In the genomic region with DNA sequence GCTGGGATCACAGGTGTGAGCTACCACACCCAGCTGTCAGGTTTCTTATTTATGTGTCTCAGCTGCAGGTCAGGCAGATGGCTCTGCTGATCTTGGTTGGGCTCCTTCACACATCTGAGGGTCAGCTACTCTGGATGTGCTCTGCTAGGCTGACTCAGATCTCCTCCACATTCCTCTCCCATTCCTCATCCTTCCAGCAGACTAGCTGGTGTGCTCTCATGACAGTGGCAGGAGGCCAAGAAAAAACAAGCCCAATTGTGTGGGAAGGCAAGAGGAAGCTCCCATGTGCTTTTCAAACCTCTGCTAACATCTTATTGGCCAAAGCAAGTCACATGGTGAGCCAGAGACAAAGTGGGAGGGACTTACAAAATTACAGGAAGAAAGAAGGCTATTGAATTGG, we compare ENCODE assay signal across 9 cellular contexts. TPM values are rescaled to one million over a fixed set of nuclear protein-coding genes. Genes with fewer than 3 reads are reported as not detected.
DNase-seq lines count a peak whose midpoint lies in the region; ATAC-seq, FAIRE-seq and TF ChIP-seq lines count a peak whose summit lies in the region.
"Had no signal": no experiment of that assay in that cellular context is flagged by ENCODE, and none has a peak within 500 bp of the region (broad histone marks: within the 10 kb centered on the region; RNA-seq: fewer than 3 reads in every experiment).

No MANE protein-coding gene starts in this region.

- peak overlapping the region; percentile 87 for H2AFZ ChIP-seq in keratinocyte (ENCODE audit: control insufficient read depth, low read length)

- peak; percentile 91 for FAIRE-seq in keratinocyte (lab: Jason Lieb, UNC)

- no peak overlapping the region for H3K4me3 ChIP-seq in BE2C (ENCODE audit: low read depth, low read length)
- H3K4me3 ChIP-seq in keratinocyte (ENCODE audit: control insufficient read depth in 2 of 3, extremely low read depth in 1 of 3, insufficient read depth in 2 of 3, low read depth in 1 of 3, low read length in 3 of 3) = no peak overlapping the region

- peak overlapping the region; percentile 47 for H3K27ac ChIP-seq in keratinocyte (ENCODE audit: control insufficient read depth, insufficient read depth, low read length)

- dilution Hi-C loops in keratinocyte (cut with MboI; ENCODE audit: extremely low pct_ligation_motif_present, low sequenced_read_pairs) = no loop called here

- H3K4me2 ChIP-seq in keratinocyte (ENCODE audit: control insufficient read depth, extremely low read depth, insufficient read depth, low read depth, low read length) = no peak overlapping the region

- no peaks in the 10 kb centered on the region for H3K27me3 Mint-ChIP-seq in WTC11 (ENCODE audit: low read depth)

- H3K9ac ChIP-seq in keratinocyte (ENCODE audit: control insufficient read depth, extremely low read depth, insufficient read depth, low read length) = no peak overlapping the region

- no peaks in the 10 kb centered on the region for H3K9me3 ChIP-seq in BE2C
- peaks cover 3% of the 10 kb centered on the region for H3K9me3 ChIP-seq in keratinocyte (ENCODE audit: control insufficient read depth, low read depth, low read length)

- H3K4me1 Mint-ChIP-seq in WTC11 = peaks cover 16% of the 10 kb centered on the region

- H4K20me1 ChIP-seq in keratinocyte (ENCODE audit: control insufficient read depth, extremely low read depth, insufficient read depth, low read length) = no peaks in the 10 kb centered on the region

- H3K36me3 ChIP-seq in BE2C = no peaks in the 10 kb centered on the region
- H3K36me3 ChIP-seq in keratinocyte (ENCODE audit: control insufficient read depth in 2 of 2, extremely low read depth in 1 of 2, insufficient read depth in 2 of 2, low read length in 2 of 2) = no peaks in the 10 kb centered on the region

- H3K9me3 Mint-ChIP-seq in WTC11 = peaks cover 6% of the 10 kb centered on the region
- H3K9me3 Mint-ChIP-seq: activated T-helper 1 cell treated with anti-CD3 and anti-CD28 coated beads, Interleukin-12 subunit alpha, Interleukin-12 subunit beta, Interleukin-2, Interleukin-4 antibody, amounts not matched to agents 30 ng/mL and 10 ng/mL and 1 ng/mL, durations not matched to agents 14 hours and 24 hours and 36 hours had no signal

- H3K79me2 ChIP-seq in keratinocyte (ENCODE audit: control insufficient read depth, insufficient read depth, low read length) = no peaks in the 10 kb centered on the region

- H3K27ac Mint-ChIP-seq in WTC11 = peak overlapping the region; percentile 55; the same call in 1 of the 2 replicates
- H3K27ac Mint-ChIP-seq: activated T-helper 1 cell treated with anti-CD3 and anti-CD28 coated beads, Interleukin-12 subunit alpha, Interleukin-12 subunit beta, Interleukin-2, Interleukin-4 antibody, amounts not matched to agents 30 ng/mL and 10 ng/mL and 1 ng/mL, durations not matched to agents 14 hours and 24 hours and 36 hours had no signal

- H3K4me1 ChIP-seq in BE2C (no peaks in the 10 kb centered on the region), keratinocyte (ENCODE audit: control insufficient read depth, extremely low read depth, insufficient read depth, low read length) (peaks cover 4% of the 10 kb centered on the region)

- no peak overlapping the region for H3K4me3 Mint-ChIP-seq in WTC11
- H3K4me3 Mint-ChIP-seq: activated T-helper 1 cell treated with anti-CD3 and anti-CD28 coated beads, Interleukin-12 subunit alpha, Interleukin-12 subunit beta, Interleukin-2, Interleukin-4 antibody, amounts not matched to agents 30 ng/mL and 10 ng/mL and 1 ng/mL, durations not matched to agents 14 hours and 24 hours and 36 hours had no signal

- TF ChIP-seq CTCF in BE2C (IDR thresholded peaks at IDR 0.05; ENCODE audit: low read depth, low read length) (no peak), WTC11 (IDR thresholded peaks at IDR 0.05) (no peak), keratinocyte (optimal IDR thresholded peaks at IDR 0.05 in 1 of 3, IDR thresholded peaks at IDR 0.05 in 1 of 3, conservative IDR thresholded peaks at IDR 0.05 in 1 of 3; ENCODE audit: extremely low read depth in 1 of 3, insufficient read depth in 2 of 3, low read length in 3 of 3) (no peak)

- ATAC-seq in WTC11 (no peak), GM19324 (IDR thresholded peaks at IDR 0.05; ENCODE audit: low FRiP score, unreplicated experiment) (no peak)

- peak; percentile 44 for DNase-seq in BE2C
- DNase-seq in HS-5 (ENCODE audit: low read depth) = peak; percentile 88
- no peak for DNase-seq in WTC11 (ENCODE audit: low spot score)
- peak; percentile 95 for DNase-seq in keratinocyte (ENCODE audit: low read depth, low spot score)
- no peak for DNase-seq in cortex of kidney (lab: John Stamatoyannopoulos, UW)
- no peak for DNase-seq in epidermal melanocyte (ENCODE audit: insufficient read length, low spot score)
- no peak for DNase-seq in AML-193 (lab: John Stamatoyannopoulos, UW)

- CTCF ChIA-PET in WTC11 (lab: Charles Lee) = interaction anchor here (0.6 to 1.1 kb wide), 3 partner anchors 14 to 255 kb away, joined by 3 read pairs; no protein-coding TSS in a partner anchor

- no peaks in the 10 kb centered on the region for H3K27me3 ChIP-seq in BE2C
- no peaks in the 10 kb centered on the region for H3K27me3 ChIP-seq in keratinocyte (ENCODE audit: control insufficient read depth, extremely low read depth, insufficient read depth, low read length)

- H3K9me1 ChIP-seq in keratinocyte (ENCODE audit: control insufficient read depth, extremely low read depth, insufficient read depth, low read length) = no peaks in the 10 kb centered on the region

- H3K36me3 Mint-ChIP-seq in WTC11 = peaks cover 5% of the 10 kb centered on the region

- POLR2A ChIA-PET in WTC11 (lab: Charles Lee) = interaction anchor here (0.6 kb wide), 1 partner anchor 310 kb away, joined by 3 read pairs; no protein-coding TSS in a partner anchor

TF ChIP-seq in WTC11, 78 proteins besides CTCF, POLR2A, EP300 and RAD21 (continues in another document):
- no peak for TF ChIP-seq ZNF263 (CRISPR knock-in tag; IDR thresholded peaks at IDR 0.05; ENCODE audit: low read depth)
- TF ChIP-seq, protein P1, sequence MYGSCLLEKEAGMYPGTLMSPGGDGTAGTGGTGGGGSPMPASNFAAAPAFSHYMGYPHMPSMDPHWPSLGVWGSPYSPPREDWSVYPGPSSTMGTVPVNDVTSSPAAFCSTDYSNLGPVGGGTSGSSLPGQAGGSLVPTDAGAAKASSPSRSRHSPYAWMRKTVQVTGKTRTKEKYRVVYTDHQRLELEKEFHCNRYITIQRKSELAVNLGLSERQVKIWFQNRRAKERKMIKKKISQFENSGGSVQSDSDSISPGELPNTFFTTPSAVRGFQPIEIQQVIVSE (CRISPR knock-in tag; IDR thresholded peaks at IDR 0.05; ENCODE audit: borderline replicate concordance) = no peak
- 0 out of 2 replicates have a peak, but pooled peaks have one; percentile 11 for TF ChIP-seq NFYB (CRISPR knock-in tag; conservative IDR thresholded peaks at IDR 0.05; ENCODE audit: low read depth)
- TF ChIP-seq CREM (CRISPR knock-in tag; IDR thresholded peaks at IDR 0.05) = no peak
- TF ChIP-seq, protein P2, sequence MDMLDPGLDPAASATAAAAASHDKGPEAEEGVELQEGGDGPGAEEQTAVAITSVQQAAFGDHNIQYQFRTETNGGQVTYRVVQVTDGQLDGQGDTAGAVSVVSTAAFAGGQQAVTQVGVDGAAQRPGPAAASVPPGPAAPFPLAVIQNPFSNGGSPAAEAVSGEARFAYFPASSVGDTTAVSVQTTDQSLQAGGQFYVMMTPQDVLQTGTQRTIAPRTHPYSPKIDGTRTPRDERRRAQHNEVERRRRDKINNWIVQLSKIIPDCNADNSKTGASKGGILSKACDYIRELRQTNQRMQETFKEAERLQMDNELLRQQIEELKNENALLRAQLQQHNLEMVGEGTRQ (CRISPR knock-in tag; IDR thresholded peaks at IDR 0.05) = peak; percentile 77
- TF ChIP-seq, protein P3, sequence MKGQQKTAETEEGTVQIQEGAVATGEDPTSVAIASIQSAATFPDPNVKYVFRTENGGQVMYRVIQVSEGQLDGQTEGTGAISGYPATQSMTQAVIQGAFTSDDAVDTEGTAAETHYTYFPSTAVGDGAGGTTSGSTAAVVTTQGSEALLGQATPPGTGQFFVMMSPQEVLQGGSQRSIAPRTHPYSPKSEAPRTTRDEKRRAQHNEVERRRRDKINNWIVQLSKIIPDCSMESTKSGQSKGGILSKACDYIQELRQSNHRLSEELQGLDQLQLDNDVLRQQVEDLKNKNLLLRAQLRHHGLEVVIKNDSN (CRISPR knock-in tag; IDR thresholded peaks at IDR 0.05) = peak; percentile 59; the same call in 1 of the 2 replicates

RNA-seq across cellular contexts. Expression of a gene that starts 11.7 kb away (rescaled TPM):
- polyA plus RNA-seq in BE2C (2012; ENCODE audit: insufficient read depth, insufficient read length, low read depth) = 9.3 TPM
- 235 to 275 TPM (median 247 TPM) in 3 replicates for total RNA-seq in WTC11 (2021)
- 12.6 to 35.4 TPM (median 22.0 TPM) in 3 replicates for polyA plus RNA-seq in keratinocyte
- 21.0 TPM for polyA plus RNA-seq in keratinocyte (2011; ENCODE audit: low read depth)
- polyA plus RNA-seq in keratinocyte (2011; cell fraction: cytosol; rRNA removed) = 9.4 and 17.9 TPM in 2 replicates
- polyA plus RNA-seq in keratinocyte (2011; cell fraction: nucleus; rRNA removed) = 22.6 and 26.7 TPM in 2 replicates
- 11.0 and 35.4 TPM in 2 replicates for polyA plus RNA-seq in keratinocyte (2012; ENCODE audit: low replicate concordance)
- polyA minus RNA-seq in keratinocyte = 7.3 to 33.4 TPM (median 12.2 TPM) in 3 replicates
- 9.6 TPM for polyA minus RNA-seq in keratinocyte (2011; cell fraction: cytosol; rRNA and poly(A)+ RNA removed)
- polyA minus RNA-seq in keratinocyte (2011; cell fraction: nucleus; rRNA and poly(A)+ RNA removed) = 12.5 and 26.1 TPM in 2 replicates

Comparison
In these comparisons a context has a peak if more than half of its experiments do, and no peak if none do; other contexts are left out.
1. DNase-seq: peak in BE2C (single experiment), HS-5 (single experiment) and keratinocyte (single experiment); none in WTC11 (single experiment), cortex of kidney (single experiment), epidermal melanocyte (single experiment) and AML-193 (0 of 2).